ENCODE assay signal across 8 cellular contexts in the genomic region with DNA sequence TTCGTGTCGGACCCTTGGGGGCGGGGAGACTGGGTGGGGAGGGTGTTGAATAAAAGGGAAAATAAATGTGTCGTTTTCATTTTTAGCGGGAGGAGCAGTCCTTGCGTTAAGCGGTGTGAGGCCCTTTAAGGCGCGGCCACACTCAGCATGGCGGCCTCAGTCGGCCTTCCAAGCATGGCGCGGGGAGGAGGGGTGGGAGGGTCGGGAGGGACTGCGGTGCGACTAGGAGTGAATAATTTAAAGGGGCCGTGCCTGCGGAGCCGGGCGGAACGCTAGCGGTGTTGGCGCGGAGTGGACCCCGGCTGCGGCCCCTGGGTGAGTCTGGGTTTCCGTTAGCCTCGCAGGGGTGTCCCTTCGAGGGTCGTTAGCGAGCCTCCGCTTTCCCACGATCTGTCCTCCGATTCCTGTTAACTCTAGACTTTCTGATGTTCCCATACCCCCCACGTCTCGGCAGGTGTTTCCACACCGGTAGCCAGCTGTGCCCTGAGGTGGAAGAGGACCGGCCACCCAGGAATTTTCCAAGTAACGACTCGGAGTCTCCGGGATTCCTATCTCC. TPM values are rescaled to one million over a fixed set of nuclear protein-coding genes. Genes with fewer than 3 reads are reported as not detected.
DNase-seq lines count a peak whose midpoint lies in the region; FAIRE-seq and TF ChIP-seq lines count a peak whose summit lies in the region.

No MANE protein-coding gene starts in this region.

- TF ChIP-seq CTCF in 22Rv1 (IDR thresholded peaks at IDR 0.05) (no peak), ascending aorta (IDR thresholded peaks at IDR 0.05) (no peak), right atrium auricular region (IDR thresholded peaks at IDR 0.05) (no peak)

- intact Hi-C loops in ascending aorta (cut with DNase I), result loop anchor here (1.0 kb wide), 3 partner anchors 19 to 139 kb away; a partner anchor contains a TSS

- H3K4me1 ChIP-seq in ascending aorta (peaks cover 0 to 14% of the 10 kb centered on the region in 2 donors), right atrium auricular region (peaks cover 0 to 20% of the 10 kb centered on the region in 2 donors)

- H3K4me3 ChIP-seq in ascending aorta (peak overlapping the region; percentile 82 to 89), right atrium auricular region (peak overlapping the region; percentile 84 to 96)

- H3K27ac ChIP-seq in 22Rv1, result peak overlapping the region; percentile 83
- H3K27ac ChIP-seq in ascending aorta, result peak overlapping the region; percentile 92 to 93
- H3K27ac ChIP-seq in right atrium auricular region, result peak overlapping the region; percentile 92 to 94

- DNase-seq in GM19239 (ENCODE audit: insufficient read length, low spot score), result peak; percentile 97
- peak; percentile 35 for DNase-seq in NCI-H146 treated with DMSO at 0.1 percent for 48 hours (lab: John Stamatoyannopoulos, UW; ENCODE audit: unreplicated experiment)
- peak; percentile 83 for DNase-seq in T-helper 9 cell
- peak in 1 of 2 donors; percentile 93 for DNase-seq in ascending aorta (ENCODE audit: low spot score in 2 of 2)
- DNase-seq in right atrium auricular region (ENCODE audit: low spot score), result peak; percentile 84
- DNase-seq in pulmonary artery endothelial cell (ENCODE audit: low read depth, low spot score), result peak; percentile 58
- DNase-seq in ureter (ENCODE audit: low spot score), result peak; percentile 88

- H3K27me3 ChIP-seq in ascending aorta, result no peaks in the 10 kb centered on the region
- H3K27me3 ChIP-seq in right atrium auricular region, result no peaks in the 10 kb centered on the region

- H3K36me3 ChIP-seq in ascending aorta (peaks cover 29 to 32% of the 10 kb centered on the region in 2 donors), right atrium auricular region (peaks cover 32% of the 10 kb centered on the region)

- peak; percentile 94 for FAIRE-seq in GM19239 (lab: Jason Lieb, UNC)

- H3K9me3 ChIP-seq in ascending aorta (no peaks in the 10 kb centered on the region), right atrium auricular region (no peaks in the 10 kb centered on the region)

RNA-seq across cellular contexts. Expression of a gene that starts 1.5 kb away (rescaled TPM):
- 190 TPM for total RNA-seq in ascending aorta
- total RNA-seq in right atrium auricular region, result 10 to 100 TPM; 45.3 to 70.6 TPM
- 82.8 and 106 TPM in 2 replicates for total RNA-seq in pulmonary artery endothelial cell
- total RNA-seq in ureter, result 79.5 TPM

RNA-seq across cellular contexts. Expression of a gene that starts 11.6 kb away (rescaled TPM):
- 11.9 TPM for total RNA-seq in ascending aorta
- 10 to 100 TPM; 11.2 to 13.0 TPM for total RNA-seq in right atrium auricular region
- total RNA-seq in pulmonary artery endothelial cell, result 3.8 and 6.2 TPM in 2 replicates
- 20.0 TPM for total RNA-seq in ureter

RNA-seq across cellular contexts. Expression of a gene that starts 18.1 kb away (rescaled TPM):
- total RNA-seq in ascending aorta, result 163 TPM
- total RNA-seq in right atrium auricular region, result 100 to 1,000 TPM; 109 to 119 TPM
- 11.7 and 16.0 TPM in 2 replicates for total RNA-seq in pulmonary artery endothelial cell
- 34.3 TPM for total RNA-seq in ureter

RNA-seq across cellular contexts. Expression of a gene that starts 45.2 kb away (rescaled TPM):
- total RNA-seq in ascending aorta, result not detected
- 1 to 10 TPM; 1.0 to 1.1 TPM for total RNA-seq in right atrium auricular region
- 0.46 and 1.9 TPM in 2 replicates for total RNA-seq in pulmonary artery endothelial cell
- 7.8 TPM for total RNA-seq in ureter
